ENCODE assay signal across 8 cellular contexts in the genomic region with DNA sequence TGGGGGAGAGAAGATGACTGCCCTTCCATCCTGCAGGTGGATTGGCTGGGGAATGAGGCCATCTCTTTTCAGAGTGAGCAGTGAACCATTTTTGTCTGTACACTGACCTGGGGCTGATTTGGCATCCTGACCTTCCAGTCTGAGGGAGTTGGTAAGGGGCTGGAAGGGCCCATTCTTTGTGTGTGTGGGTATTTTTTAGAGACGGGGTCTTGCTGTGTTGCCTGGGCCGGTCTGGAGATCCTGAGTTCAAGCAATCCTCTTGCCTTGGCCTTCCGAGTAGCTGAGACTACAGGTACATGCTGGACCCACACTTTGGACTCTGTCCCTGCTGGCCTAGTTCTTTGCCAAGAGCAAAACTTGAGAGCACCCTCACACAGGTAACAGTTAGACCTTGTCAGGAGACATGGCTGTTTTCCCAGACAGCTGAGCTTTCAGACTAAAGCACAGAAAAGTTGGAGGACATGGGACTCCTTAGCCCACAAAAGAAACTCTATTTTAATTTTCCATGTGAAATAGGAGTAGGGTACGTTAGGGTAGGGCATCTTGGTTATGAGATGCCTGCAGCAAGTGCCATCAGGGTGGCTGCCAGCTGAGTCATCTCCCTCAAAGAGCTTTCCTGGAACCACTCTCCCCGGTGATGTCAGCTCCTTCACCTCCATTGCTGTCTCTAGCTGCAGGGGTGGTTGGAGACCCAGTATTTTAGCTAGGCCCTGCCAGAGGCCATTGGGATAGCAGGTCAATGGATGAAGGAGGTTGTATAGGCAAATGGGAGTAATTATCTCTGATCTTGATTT.
DNase-seq lines count a peak whose midpoint lies in the region; ATAC-seq and TF ChIP-seq lines count a peak whose summit lies in the region.

No MANE protein-coding gene starts in this region.

- H3K4me1 Mint-ChIP-seq in naive B cell (peaks cover 72 to 88% (median 80%) of the 10 kb centered on the region in 3 donors), neural progenitor cell (peaks cover 13% of the 10 kb centered on the region)

- no peak for TF ChIP-seq CTCF in neural progenitor cell (IDR thresholded peaks at IDR 0.05)

- H3K27ac Mint-ChIP-seq in naive B cell (peak overlapping the region; percentile 22 to 95 (median 90)), neural progenitor cell (no peak overlapping the region)

- no peak overlapping the region for H2AFZ ChIP-seq in neural progenitor cell (replicated peaks)

- H3K9me3 ChIP-seq in neural progenitor cell (ENCODE audit: low read depth) = peaks cover 14% of the 10 kb centered on the region

- H3K36me3 Mint-ChIP-seq in naive B cell = peaks cover 17 to 27% of the 10 kb centered on the region in 2 donors
- peaks cover 22% of the 10 kb centered on the region for H3K36me3 Mint-ChIP-seq in neural progenitor cell

- H3K9ac ChIP-seq in neural progenitor cell = no peak overlapping the region

- H3K4me3 Mint-ChIP-seq in naive B cell (peak overlapping the region in 3 of 8 donors; percentile 32 to 58 (median 36)), neural progenitor cell (no peak overlapping the region)

- no peaks in the 10 kb centered on the region for H3K79me2 ChIP-seq in neural progenitor cell (ENCODE audit: low read depth)

- H3K4me2 ChIP-seq in neural progenitor cell = no peak overlapping the region

- H3K27me3 ChIP-seq in neural progenitor cell = no peaks in the 10 kb centered on the region

- H4K20me1 ChIP-seq in neural progenitor cell (ENCODE audit: low read depth) = no peaks in the 10 kb centered on the region

- DNase-seq in AG08396 (ENCODE audit: low spot score) (peak; percentile 51), NCI-H446 treated with DMSO at 0.1 percent for 48 hours (lab: John Stamatoyannopoulos, UW) (peak; percentile 46), astrocyte of the hippocampus (ENCODE audit: low read depth, low spot score) (peak; percentile 75), naive B cell (no peak), NCI-H2107 (lab: John Stamatoyannopoulos, UW) (no peak), SIG-M5 (lab: John Stamatoyannopoulos, UW) (no peak), neural progenitor cell (ENCODE audit: low spot score) (no peak)

- H3K4me1 ChIP-seq in neural progenitor cell = peaks cover 5% of the 10 kb centered on the region

- peaks cover 0 to 9% (median 8%) of the 10 kb centered on the region in 7 donors for H3K9me3 Mint-ChIP-seq in naive B cell
- peaks cover 20% of the 10 kb centered on the region for H3K9me3 Mint-ChIP-seq in neural progenitor cell

- no peak overlapping the region for H3K27ac ChIP-seq in neural progenitor cell

- no peaks in the 10 kb centered on the region for H3F3A ChIP-seq in neural progenitor cell (ENCODE audit: low read depth)

- peaks cover 13% of the 10 kb centered on the region for H3K36me3 ChIP-seq in neural progenitor cell

- ATAC-seq in naive B cell (ENCODE audit: low read depth in 2 of 2) = no peak
- no peak for ATAC-seq in HG02981 (IDR thresholded peaks at IDR 0.05; ENCODE audit: unreplicated experiment)

- no peak overlapping the region for H3K4me3 ChIP-seq in neural progenitor cell

- H3K27me3 Mint-ChIP-seq in naive B cell = no peaks in the 10 kb centered on the region
- H3K27me3 Mint-ChIP-seq in neural progenitor cell (ENCODE audit: insufficient read depth, low read depth) = peaks cover 4% of the 10 kb centered on the region

Comparison
In these comparisons a context has a peak if more than half of its experiments do, and no peak if none do; other contexts are left out.
1. DNase-seq: peak in AG08396 (single experiment), NCI-H446 treated with DMSO at 0.1 percent for 48 hours (single experiment) and astrocyte of the hippocampus (single experiment); none in naive B cell (single experiment), NCI-H2107 (single experiment), SIG-M5 (single experiment) and neural progenitor cell (single experiment).